In the genomic region with DNA sequence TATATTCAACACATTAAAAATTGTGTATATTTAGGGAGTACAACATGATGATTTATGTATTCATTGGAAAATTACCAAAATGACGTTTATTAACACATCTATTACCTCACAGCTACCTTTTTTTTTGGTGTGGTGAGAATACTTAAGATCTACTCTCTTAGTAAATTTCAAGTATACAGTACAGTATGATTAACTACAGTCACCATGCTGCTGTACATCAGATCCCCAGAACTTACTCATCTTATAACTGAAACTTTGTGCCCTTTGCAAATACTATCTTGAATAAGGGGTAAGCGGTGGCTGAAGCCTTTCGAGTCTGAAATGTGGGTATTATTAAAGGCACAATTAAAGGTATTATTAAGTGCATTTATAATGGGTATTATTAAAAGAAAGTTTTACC, we compare ENCODE assay signal across 9 cellular contexts. TPM values are rescaled to one million over a fixed set of nuclear protein-coding genes. Genes with fewer than 3 reads are reported as not detected.
DNase-seq lines count a peak whose midpoint lies in the region; ATAC-seq and TF ChIP-seq lines count a peak whose summit lies in the region.
"Had no signal": no experiment of that assay in that cellular context is flagged by ENCODE, and none has a peak within 500 bp of the region (broad histone marks: within the 10 kb centered on the region; RNA-seq: fewer than 3 reads in every experiment).

No MANE protein-coding gene starts in this region.

- no peaks in the 10 kb centered on the region for H3K36me3 Mint-ChIP-seq in stimulated activated memory B cell treated with anti-CD40 and anti-IgM and Interleukin-4, amounts not matched to agents 10 μg/mL and 1 μg/mL and 100 μg/mL, for 72 hours

- peaks cover 15% of the 10 kb centered on the region for H3K27me3 Mint-ChIP-seq in stimulated activated memory B cell treated with anti-CD40 and anti-IgM and Interleukin-4, amounts not matched to agents 10 μg/mL and 1 μg/mL and 100 μg/mL, for 72 hours

- peaks cover 4% of the 10 kb centered on the region for H3K27me3 ChIP-seq in WERI-Rb-1 (ENCODE audit: insufficient read depth, low read depth, severe bottlenecking)

- H3K4me1 Mint-ChIP-seq in stimulated activated memory B cell treated with anti-CD40 and anti-IgM and Interleukin-4, amounts not matched to agents 10 μg/mL and 1 μg/mL and 100 μg/mL, for 72 hours = peaks cover 11% of the 10 kb centered on the region

- TF ChIP-seq CTCF in WERI-Rb-1 (IDR thresholded peaks at IDR 0.05; ENCODE audit: low read depth, low read length) = no peak
- TF ChIP-seq CTCF in fibroblast of villous mesenchyme (IDR thresholded peaks at IDR 0.05; ENCODE audit: insufficient read depth, low read depth, low read length) = no peak

- H3K4me3 Mint-ChIP-seq in stimulated activated memory B cell treated with anti-CD40 and anti-IgM and Interleukin-4, amounts not matched to agents 10 μg/mL and 1 μg/mL and 100 μg/mL, for 72 hours = peak overlapping the region; percentile 73

- no peak for ATAC-seq in stimulated activated memory B cell treated with anti-CD40 and anti-IgM and Interleukin-4, amounts not matched to agents 10 μg/mL and 1 μg/mL and 100 μg/mL, for 72 hours
- no peak for ATAC-seq in GM18511 (IDR thresholded peaks at IDR 0.05; ENCODE audit: unreplicated experiment)
- ATAC-seq in HG03469 (IDR thresholded peaks at IDR 0.05; ENCODE audit: unreplicated experiment) = no peak

- no peaks in the 10 kb centered on the region for H3K36me3 ChIP-seq in WERI-Rb-1

- no peak overlapping the region for H3K27ac Mint-ChIP-seq in stimulated activated memory B cell treated with anti-CD40 and anti-IgM and Interleukin-4, amounts not matched to agents 10 μg/mL and 1 μg/mL and 100 μg/mL, for 72 hours

- no peak overlapping the region for H3K27ac ChIP-seq in WERI-Rb-1

- H3K4me3 ChIP-seq in WERI-Rb-1 (ENCODE audit: low read depth, low read length) = peak overlapping the region; percentile 52
- H3K4me3 ChIP-seq in fibroblast of villous mesenchyme (ENCODE audit: low read depth, low read length) = peak overlapping the region; percentile 54

- DNase-seq in NCI-H82 (lab: John Stamatoyannopoulos, UW) (peak; percentile 38), NCI-H82 treated with DMSO at 0.1 percent for 48 hours (lab: John Stamatoyannopoulos, UW; ENCODE audit: unreplicated experiment) (no peak), WERI-Rb-1 (no peak), fibroblast of villous mesenchyme (ENCODE audit: low read depth) (no peak), NCI-H1930 (lab: John Stamatoyannopoulos, UW) (no peak)
- DNase-seq: hippocampal formation had no signal

- H3K9me3 ChIP-seq in WERI-Rb-1 (ENCODE audit: severe bottlenecking) = no peaks in the 10 kb centered on the region

- no peaks in the 10 kb centered on the region for H3K9me3 Mint-ChIP-seq in stimulated activated memory B cell treated with anti-CD40 and anti-IgM and Interleukin-4, amounts not matched to agents 10 μg/mL and 1 μg/mL and 100 μg/mL, for 72 hours

RNA-seq across cellular contexts. Expression of gene PHKA1, which starts 1.0 kb away (rescaled TPM):
- total RNA-seq in fibroblast of villous mesenchyme = 7.4 and 8.6 TPM in 2 replicates
